ENCODE assay signal across 9 cellular contexts in the genomic region with DNA sequence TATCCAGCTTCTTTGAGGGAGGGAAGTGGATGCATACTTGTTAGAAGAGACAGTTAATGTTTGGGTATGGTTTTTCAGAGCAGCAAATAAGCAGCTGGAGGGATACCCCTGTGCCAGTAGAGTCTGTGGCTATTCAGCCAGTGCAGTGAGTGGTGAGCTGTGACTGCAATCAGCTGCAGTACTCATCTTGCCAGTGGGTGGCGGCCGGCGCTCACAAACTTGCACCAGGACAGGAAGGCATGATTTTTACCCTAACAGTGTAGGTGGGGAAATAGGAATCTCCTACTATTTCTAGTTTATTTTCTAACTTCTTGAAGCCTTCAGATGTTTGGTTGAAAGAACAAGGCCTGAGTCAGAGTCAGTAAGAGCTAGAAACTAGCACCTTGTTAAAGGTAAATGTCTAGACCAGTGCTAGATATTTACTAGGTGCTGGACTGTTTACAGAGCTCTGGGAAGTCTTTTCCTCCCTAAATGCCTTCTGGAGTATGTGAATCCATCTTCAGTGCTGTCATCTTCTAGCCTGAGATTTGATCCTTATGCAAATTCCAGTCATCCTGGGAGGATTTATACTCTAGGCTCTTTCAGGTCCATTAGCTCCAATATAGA. TPM values are rescaled to one million over a fixed set of nuclear protein-coding genes. Genes with fewer than 3 reads are reported as not detected.
DNase-seq lines count a peak whose midpoint lies in the region; ATAC-seq, FAIRE-seq and TF ChIP-seq lines count a peak whose summit lies in the region.
"Had no signal": no experiment of that assay in that cellular context is flagged by ENCODE, and none has a peak within 500 bp of the region (broad histone marks: within the 10 kb centered on the region; RNA-seq: fewer than 3 reads in every experiment).

No MANE protein-coding gene starts in this region.

- TF ChIP-seq CTCF in BE2C (IDR thresholded peaks at IDR 0.05; ENCODE audit: low read depth, low read length) = peak; percentile 78

- H3K27me3 ChIP-seq in BE2C = no peaks in the 10 kb centered on the region

- H3K4me3 ChIP-seq in BE2C (ENCODE audit: low read depth, low read length) = no peak overlapping the region

- H3K9me3 ChIP-seq in BE2C = no peaks in the 10 kb centered on the region

- H3K4me1 ChIP-seq in BE2C = peaks cover 6% of the 10 kb centered on the region; the same call in 1 of the 2 replicates

- H3K36me3 ChIP-seq in BE2C = no peaks in the 10 kb centered on the region

- peak; percentile 68 for DNase-seq in BE2C
- DNase-seq in OCI-M1 (lab: John Stamatoyannopoulos, UW) = peak; percentile 71
- DNase-seq in activated T-cell treated with anti-CD3 and anti-CD28 coated beads, Interleukin-2, amount 50 U/mL, for 48 hours = peak; percentile 76 to 79
- peak; percentile 55 for DNase-seq in fibroblast of the conjunctiva (ENCODE audit: low read depth)
- peak; percentile 48 for DNase-seq in occipital lobe (lab: John Stamatoyannopoulos, UW)
- peak; percentile 78 for DNase-seq in urothelium cell line (ENCODE audit: low spot score)

- peak; percentile 72 for ATAC-seq in GM18861 (IDR thresholded peaks at IDR 0.05; ENCODE audit: unreplicated experiment)
- ATAC-seq in HG03066 (IDR thresholded peaks at IDR 0.05; ENCODE audit: low read depth, unreplicated experiment) = peak; percentile 74

- FAIRE-seq in urothelium cell line (lab: Jason Lieb, UNC) = no peak
- FAIRE-seq: TTC549 had no signal

RNA-seq across cellular contexts. Expression of gene TIMP4, which starts 23.6 kb away (rescaled TPM):
- not detected for polyA plus RNA-seq in BE2C (2012; ENCODE audit: insufficient read depth, insufficient read length, low read depth)
- total RNA-seq in occipital lobe = 2.5 TPM
